In the genomic region with DNA sequence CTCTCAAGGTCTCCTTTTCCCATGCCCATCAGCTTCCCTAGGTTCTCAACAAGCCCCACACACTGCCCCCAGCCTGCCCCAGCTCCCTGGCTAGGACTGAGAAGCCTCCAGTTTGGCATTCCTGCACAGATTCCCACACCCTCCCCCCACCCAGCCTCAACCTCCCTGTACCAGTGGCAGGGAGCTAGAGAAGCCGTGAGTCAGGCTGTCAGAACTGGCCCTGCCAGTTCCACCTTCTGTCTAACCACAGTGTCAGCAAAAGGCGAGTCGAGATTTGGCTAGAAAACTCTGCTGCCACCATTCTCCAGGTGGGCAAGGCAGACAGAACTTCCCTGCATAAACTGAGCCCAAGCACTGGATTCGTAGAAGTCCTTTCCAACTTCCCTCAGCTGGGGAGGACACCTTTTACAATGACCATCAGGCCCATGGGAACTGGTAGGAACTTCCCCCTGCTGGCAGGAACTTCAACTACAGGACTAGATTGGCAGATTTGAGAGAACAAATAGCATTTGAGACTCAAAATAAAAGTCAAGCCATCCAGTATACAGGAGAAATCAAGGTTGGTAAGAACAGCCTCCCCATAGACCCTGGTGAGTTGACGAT, we compare ENCODE assay signal across 8 cellular contexts. TPM values are rescaled to one million over a fixed set of nuclear protein-coding genes. Genes with fewer than 3 reads are reported as not detected.
DNase-seq lines count a peak whose midpoint lies in the region; ATAC-seq and TF ChIP-seq lines count a peak whose summit lies in the region.

No MANE protein-coding gene starts in this region.

- DNase-seq in EH (ENCODE audit: low read depth) (peak; percentile 71), KBM-7 (peak; percentile 9), WERI-Rb-1 (peak; percentile 85), left cardiac atrium (peak; percentile 25), stromal cell of bone marrow (ENCODE audit: low read depth) (peak; percentile 16), natural killer cell (no peak), globus pallidus (ENCODE audit: low spot score) (no peak)

- no peak overlapping the region for H3K27ac Mint-ChIP-seq in natural killer cell

- no peak overlapping the region for H3K4me3 Mint-ChIP-seq in natural killer cell

- H3K4me1 Mint-ChIP-seq in natural killer cell, result no peaks in the 10 kb centered on the region

- no peaks in the 10 kb centered on the region for H3K9me3 ChIP-seq in WERI-Rb-1 (ENCODE audit: severe bottlenecking)

- H3K4me3 ChIP-seq in WERI-Rb-1 (ENCODE audit: low read depth, low read length), result no peak overlapping the region

- in situ Hi-C loops in KBM-7 (cut with MboI; ENCODE audit: low pct_unique_long_range_greater_than_20kb, low sequenced_read_pairs), result no loop called here

- H3K27me3 Mint-ChIP-seq in natural killer cell (ENCODE audit: low read depth in 2 of 2), result peaks cover 12 to 22% of the 10 kb centered on the region in 2 donors

- TF ChIP-seq CTCF in WERI-Rb-1 (IDR thresholded peaks at IDR 0.05; ENCODE audit: low read depth, low read length) (peak; percentile 90), natural killer cell (IDR thresholded peaks at IDR 0.05) (no peak)

- H3K36me3 Mint-ChIP-seq in natural killer cell, result no peaks in the 10 kb centered on the region

- ATAC-seq in left cardiac atrium (peak; percentile 30 to 60), natural killer cell (no peak), GM19463 (IDR thresholded peaks at IDR 0.05; ENCODE audit: unreplicated experiment) (no peak)

- no peak overlapping the region for H3K27ac ChIP-seq in WERI-Rb-1

- peaks cover 3% of the 10 kb centered on the region for H3K27me3 ChIP-seq in WERI-Rb-1 (ENCODE audit: insufficient read depth, low read depth, severe bottlenecking)

- H3K9me3 Mint-ChIP-seq in natural killer cell, result no peaks in the 10 kb centered on the region

- H3K36me3 ChIP-seq in WERI-Rb-1, result no peaks in the 10 kb centered on the region

- intact Hi-C loops in left cardiac atrium (cut with DNase I), result loop anchor here (2.0 to 5.0 kb wide), 3 partner anchors 61 to 94 kb away; no protein-coding TSS in a partner anchor
- intact Hi-C loops in natural killer cell (cut with micrococcal nuclease), result no loop called here

RNA-seq across cellular contexts. Expression of a gene that starts 31.0 kb away (rescaled TPM):
- total RNA-seq in left cardiac atrium (1,000 to 10,000 TPM; 4,860 to 5,317 TPM), natural killer cell (not detected)

RNA-seq across cellular contexts. Expression of a gene that starts 52.7 kb away (rescaled TPM):
- total RNA-seq in left cardiac atrium, result 1 to 10 TPM; 1.3 to 1.4 TPM
- total RNA-seq in natural killer cell, result under 1 TPM in 1 of 3 donors, not detected in 2; 0.68 TPM

Comparison
In these comparisons a context has a peak if more than half of its experiments do, and no peak if none do; other contexts are left out.
1. DNase-seq: peak in EH (single experiment), KBM-7 (single experiment), WERI-Rb-1 (single experiment), left cardiac atrium (single experiment) and stromal cell of bone marrow (single experiment); none in natural killer cell (single experiment) and globus pallidus (single experiment).
2. ATAC-seq: peak in left cardiac atrium (2 of 2); none in natural killer cell (0 of 3) and GM19463 (single experiment).
3. RNA of a gene that starts 31.0 kb away (total RNA-seq): 4,860 to 5,317 TPM in left cardiac atrium; not detected in natural killer cell; every median in the first group is over 1,000 times any median in the second.